14 cellular contexts compared by ENCODE assay signal in the genomic region with DNA sequence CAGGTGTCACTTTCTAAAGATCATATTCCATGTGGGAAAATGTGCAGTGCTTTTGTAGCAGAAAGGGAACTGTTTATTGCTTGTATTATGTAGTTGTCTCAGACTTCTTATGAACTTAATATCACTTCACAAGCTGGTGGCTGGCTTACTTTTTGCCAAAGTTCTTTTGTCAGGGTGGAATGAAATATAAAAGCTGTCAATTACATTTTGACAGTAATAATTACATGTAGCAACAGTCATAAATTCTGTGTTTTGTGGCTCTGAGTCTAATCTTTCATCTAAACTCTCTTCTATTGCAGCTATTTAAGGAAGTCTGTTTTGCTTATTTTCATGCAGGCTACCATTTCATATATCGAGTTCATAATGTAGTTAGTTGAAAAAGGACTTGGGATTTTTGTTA.
DNase-seq lines count a peak whose midpoint lies in the region; ATAC-seq and TF ChIP-seq lines count a peak whose summit lies in the region.
"Had no signal": no experiment of that assay in that cellular context is flagged by ENCODE, and none has a peak within 500 bp of the region (broad histone marks: within the 10 kb centered on the region; RNA-seq: fewer than 3 reads in every experiment).

No MANE protein-coding gene starts in this region.

- H3K4me1 Mint-ChIP-seq in neural crest cell: peaks cover 22% of the 10 kb centered on the region
- no peaks in the 10 kb centered on the region for H3K4me1 Mint-ChIP-seq in activated CD4-positive, alpha-beta memory T cell treated with anti-CD3 and anti-CD28 coated beads, Interleukin-2, amount 10 ng/mL, durations not matched to agents 7 days and 5 days
- H3K4me1 Mint-ChIP-seq: CD8-positive, alpha-beta memory T cell had no signal

- peaks cover 2% of the 10 kb centered on the region for H3K9me3 Mint-ChIP-seq in neural crest cell
- H3K9me3 Mint-ChIP-seq in activated CD4-positive, alpha-beta memory T cell treated with anti-CD3 and anti-CD28 coated beads, Interleukin-2, amount 10 ng/mL, durations not matched to agents 7 days and 5 days: no peaks in the 10 kb centered on the region
- H3K9me3 Mint-ChIP-seq: CD8-positive, alpha-beta memory T cell had no signal

- POLR2A ChIA-PET in HEK293T (lab: Yijun Ruan, JAX): no interaction called here
- POLR2A ChIA-PET in activated CD4-positive, alpha-beta memory T cell treated with anti-CD3 and anti-CD28 coated beads, Interleukin-2, amount 10 ng/mL, durations not matched to agents 7 days and 5 days (lab: Charles Lee): no interaction called here

- ATAC-seq in left lobe of liver: no peak

- no peaks in the 10 kb centered on the region for H3K27me3 Mint-ChIP-seq in neural crest cell (ENCODE audit: low read depth)
- peaks cover 11% of the 10 kb centered on the region for H3K27me3 Mint-ChIP-seq in activated CD4-positive, alpha-beta memory T cell treated with anti-CD3 and anti-CD28 coated beads, Interleukin-2, amount 10 ng/mL, durations not matched to agents 7 days and 5 days

- H3K4me3 Mint-ChIP-seq in neural crest cell: no peak overlapping the region
- no peak overlapping the region for H3K4me3 Mint-ChIP-seq in activated CD4-positive, alpha-beta memory T cell treated with anti-CD3 and anti-CD28 coated beads, Interleukin-2, amount 10 ng/mL, durations not matched to agents 7 days and 5 days
- H3K4me3 Mint-ChIP-seq: CD8-positive, alpha-beta memory T cell had no signal

- H3K36me3 Mint-ChIP-seq in neural crest cell (ENCODE audit: low read depth): no peaks in the 10 kb centered on the region
- no peaks in the 10 kb centered on the region for H3K36me3 Mint-ChIP-seq in activated CD4-positive, alpha-beta memory T cell treated with anti-CD3 and anti-CD28 coated beads, Interleukin-2, amount 10 ng/mL, durations not matched to agents 7 days and 5 days (ENCODE audit: low read depth)
- H3K36me3 Mint-ChIP-seq: CD8-positive, alpha-beta memory T cell had no signal

- no peak for TF ChIP-seq CTCF in neural crest cell (conservative IDR thresholded peaks at IDR 0.05)

- H3K27ac Mint-ChIP-seq in neural crest cell (ENCODE audit: unreplicated experiment): peak overlapping the region; percentile 12
- no peak overlapping the region for H3K27ac Mint-ChIP-seq in activated CD4-positive, alpha-beta memory T cell treated with anti-CD3 and anti-CD28 coated beads, Interleukin-2, amount 10 ng/mL, durations not matched to agents 7 days and 5 days
- H3K27ac Mint-ChIP-seq: CD8-positive, alpha-beta memory T cell had no signal

- CTCF ChIA-PET in HEK293T (lab: Yijun Ruan, JAX): interaction anchor here (1.2 kb wide), 1 partner anchor 11 kb away, joined by 5 read pairs; no protein-coding TSS in a partner anchor
- CTCF ChIA-PET in activated CD4-positive, alpha-beta memory T cell treated with anti-CD3 and anti-CD28 coated beads, Interleukin-2, amount 10 ng/mL, durations not matched to agents 7 days and 5 days (lab: Charles Lee): no interaction called here

- DNase-seq in NCI-H2107 treated with DMSO at 0.1 percent for 48 hours (lab: John Stamatoyannopoulos, UW; ENCODE audit: unreplicated experiment): peak; percentile 9
- DNase-seq in NCI-H2107 (lab: John Stamatoyannopoulos, UW): no peak
- no peak for DNase-seq in HEK293T (ENCODE audit: extremely low spot score)
- DNase-seq in NCI-H2227 treated with DMSO at 0.1 percent for 48 hours (lab: John Stamatoyannopoulos, UW): peak; percentile 64
- DNase-seq in neural crest cell (ENCODE audit: low read depth, low spot score): no peak
- DNase-seq in activated CD4-positive, alpha-beta memory T cell treated with anti-CD3 and anti-CD28 coated beads, Interleukin-2, amount 10 ng/mL, durations not matched to agents 7 days and 5 days: no peak
- DNase-seq in left lobe of liver (ENCODE audit: low spot score): no peak
- DNase-seq: 8988T; AML-193; Caco-2; CD8-positive, alpha-beta memory T cell; DND-41; GDM1; HCEC 1CT had no signal

TF ChIP-seq in HEK293T, 16 proteins besides CTCF, POLR2A, EP300 and RAD21:
- no peak for TF ChIP-seq ZNF384 (IDR thresholded peaks at IDR 0.05)
- TF ChIP-seq, protein P1, sequence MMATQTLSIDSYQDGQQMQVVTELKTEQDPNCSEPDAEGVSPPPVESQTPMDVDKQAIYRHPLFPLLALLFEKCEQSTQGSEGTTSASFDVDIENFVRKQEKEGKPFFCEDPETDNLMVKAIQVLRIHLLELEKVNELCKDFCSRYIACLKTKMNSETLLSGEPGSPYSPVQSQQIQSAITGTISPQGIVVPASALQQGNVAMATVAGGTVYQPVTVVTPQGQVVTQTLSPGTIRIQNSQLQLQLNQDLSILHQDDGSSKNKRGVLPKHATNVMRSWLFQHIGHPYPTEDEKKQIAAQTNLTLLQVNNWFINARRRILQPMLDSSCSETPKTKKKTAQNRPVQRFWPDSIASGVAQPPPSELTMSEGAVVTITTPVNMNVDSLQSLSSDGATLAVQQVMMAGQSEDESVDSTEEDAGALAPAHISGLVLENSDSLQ (IDR thresholded peaks at IDR 0.05): peak; percentile 66

Comparison
In these comparisons a context has a peak if more than half of its experiments do, and no peak if none do; other contexts are left out.
1. DNase-seq: peak in NCI-H2107 treated with DMSO at 0.1 percent for 48 hours (single experiment) and NCI-H2227 treated with DMSO at 0.1 percent for 48 hours (single experiment); none in NCI-H2107 (single experiment), HEK293T (single experiment), neural crest cell (single experiment), activated CD4-positive, alpha-beta memory T cell treated with anti-CD3 and anti-CD28 coated beads, Interleukin-2, amount 10 ng/mL, durations not matched to agents 7 days and 5 days (single experiment) and left lobe of liver (single experiment).